8 cellular contexts compared by ENCODE assay signal in the genomic region with DNA sequence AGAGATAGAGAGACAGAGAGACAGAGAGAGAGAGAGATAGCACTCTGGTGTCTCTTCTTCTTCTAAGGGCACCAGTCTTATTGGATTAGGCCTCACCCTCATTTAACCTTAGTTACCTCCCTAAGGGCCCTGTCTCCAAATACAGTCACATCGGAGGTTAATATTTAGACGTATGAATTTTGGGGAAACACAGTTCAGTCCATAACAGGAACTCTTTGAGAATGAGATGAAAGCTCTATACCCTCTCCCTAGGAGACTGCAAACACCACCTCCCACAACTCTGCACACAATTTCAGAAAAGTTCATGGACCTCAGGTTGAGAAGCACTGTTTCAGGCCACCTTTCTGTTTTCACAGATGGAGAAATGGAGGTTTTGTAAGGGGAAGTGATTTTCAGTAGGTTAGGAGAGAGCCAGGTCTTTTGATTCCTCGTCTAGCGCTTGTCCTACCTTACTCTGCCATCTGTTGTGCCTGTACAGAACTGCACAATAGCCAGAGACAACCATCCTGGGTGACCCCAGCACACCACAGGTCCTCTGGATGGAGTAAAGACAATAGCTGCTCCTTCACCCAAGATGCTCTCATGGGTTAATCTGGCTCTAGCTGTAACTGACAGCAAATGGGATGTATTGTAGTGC. TPM values are rescaled to one million over a fixed set of nuclear protein-coding genes. Genes with fewer than 3 reads are reported as not detected.
A peak's percentile ranks its signal among the peaks of the same experiment; 100 is the strongest.
DNase-seq lines count a peak whose midpoint lies in the region; ATAC-seq lines count a peak whose summit lies in the region.

No MANE protein-coding gene starts in this region.

- ATAC-seq in HG02852 (IDR thresholded peaks at IDR 0.05; ENCODE audit: unreplicated experiment) = peak; percentile 78
- peak; percentile 70 to 85 (median 76) for ATAC-seq in T-cell (replicated peaks in 1 of 4)
- peak; percentile 83 for ATAC-seq in left lobe of liver
- no peak for ATAC-seq in GM21381 (IDR thresholded peaks at IDR 0.05; ENCODE audit: unreplicated experiment)
- no peak for ATAC-seq in HG03139 (IDR thresholded peaks at IDR 0.05; ENCODE audit: unreplicated experiment)

- peak; percentile 35 for DNase-seq in activated gamma-delta T cell treated with Interleukin-2 at 50 U/mL for 16 hours
- DNase-seq in activated gamma-delta T cell (lab: John Stamatoyannopoulos, UW) = no peak
- DNase-seq in T-cell = peak in 3 of 34 experiments; percentile 18 to 35 (median 26)
- DNase-seq in left lobe of liver (ENCODE audit: low spot score) = no peak
- DNase-seq in activated effector memory CD4-positive, alpha-beta T cell treated with Interleukin-2 at 50 U/mL for 16 hours = no peak

- H3K27me3 Mint-ChIP-seq in T-cell = peaks cover 0 to 5% of the 10 kb centered on the region in 2 donors

- POLR2A ChIA-PET in T-cell (lab: Charles Lee) = interaction anchor here in 1 of 2 donors (0.7 kb wide), 1 partner anchor 565 kb away, joined by 3 read pairs; no protein-coding TSS in a partner anchor

- no peaks in the 10 kb centered on the region for H3K9me3 Mint-ChIP-seq in T-cell

- no peak overlapping the region for H3K27ac Mint-ChIP-seq in T-cell

- CTCF ChIA-PET in T-cell (lab: Charles Lee) = interaction anchor here in 1 of 2 donors (0.5 kb wide), 1 partner anchor 397 kb away, joined by 3 read pairs; a partner anchor contains a TSS

- H3K36me3 Mint-ChIP-seq in T-cell = no peaks in the 10 kb centered on the region

- peaks cover 0 to 13% (median 9%) of the 10 kb centered on the region in 3 donors for H3K4me1 Mint-ChIP-seq in T-cell

- H3K4me3 Mint-ChIP-seq in T-cell = no peak overlapping the region

RNA-seq across cellular contexts. Expression of a gene that starts 32.1 kb away (rescaled TPM):
- total RNA-seq in T-cell (10 to 100 TPM; 12.5 to 41.5 (median 17.6) TPM), left lobe of liver (0.13 TPM)

Comparison
In these comparisons a context has a peak if more than half of its experiments do, and no peak if none do; other contexts are left out.
1. ATAC-seq: peak in HG02852 (single experiment), T-cell (4 of 4) and left lobe of liver (single experiment); none in GM21381 (single experiment) and HG03139 (single experiment).
2. RNA of a gene that starts 32.1 kb away (total RNA-seq): 12.5 to 41.5 TPM in T-cell; 0.13 TPM in left lobe of liver (single experiment); every median in the first group is over 10 times any median in the second.